ENCODE assay signal across 11 cellular contexts in the genomic region with DNA sequence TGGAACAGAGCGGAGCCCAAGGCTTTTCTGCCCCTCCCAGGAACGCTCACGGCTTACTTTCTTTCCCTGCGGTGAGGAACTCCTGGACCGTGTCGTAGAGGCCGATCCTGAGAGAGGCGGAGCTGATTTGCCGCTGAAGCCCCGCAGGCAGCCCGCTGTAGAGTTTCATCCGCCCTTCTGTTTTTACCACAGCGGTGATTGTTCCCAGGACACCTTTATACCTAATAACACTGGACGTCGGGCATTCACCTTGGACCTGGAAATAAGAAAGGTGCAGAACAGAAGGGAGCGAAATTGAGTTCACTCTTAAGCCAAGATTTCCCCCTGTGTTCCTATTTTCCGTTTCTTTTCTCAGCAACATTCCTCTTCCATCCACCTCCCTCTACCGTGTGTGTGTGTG. TPM values are rescaled to one million over a fixed set of nuclear protein-coding genes. Genes with fewer than 3 reads are reported as not detected.
DNase-seq lines count a peak whose midpoint lies in the region; ATAC-seq and TF ChIP-seq lines count a peak whose summit lies in the region.
"Had no signal": no experiment of that assay in that cellular context is flagged by ENCODE, and none has a peak within 500 bp of the region (broad histone marks: within the 10 kb centered on the region; RNA-seq: fewer than 3 reads in every experiment).

No MANE protein-coding gene starts in this region.

- no peak overlapping the region for H2AK5ac ChIP-seq in mesendoderm (ENCODE audit: low read length)

- POLR2A ChIA-PET in AG04450 (lab: Yijun Ruan, JAX): interaction anchor here (1.2 kb wide), 1 partner anchor 104 kb away, joined by 3 read pairs; no protein-coding TSS in a partner anchor
- POLR2A ChIA-PET in activated CD4-positive, alpha-beta T cell treated with anti-CD3 and anti-CD28 coated beads for 36 hours (lab: Charles Lee): no interaction called here

- DNase-seq in AG04450 (ENCODE audit: low read depth, low spot score) (no peak), endothelial cell (ENCODE audit: low spot score) (peak; percentile 44), mesendoderm (peak; percentile 41), activated gamma-delta T cell treated with Interleukin-2 at 50 U/mL for 16 hours (no peak), NK-92 (lab: John Stamatoyannopoulos, UW; ENCODE audit: unreplicated experiment) (no peak)
- no peak for DNase-seq in activated CD4-positive, alpha-beta T cell treated with anti-CD3 and anti-CD28 coated beads for 36 hours
- DNase-seq: activated naive CD4-positive, alpha-beta T cell treated with anti-CD3 and anti-CD28 coated beads, Interleukin-2, amount 10 ng/mL, durations not matched to agents 7 days and 5 days; KG1 had no signal

- peaks cover 3% of the 10 kb centered on the region for H3K4me1 ChIP-seq in mesendoderm (ENCODE audit: control insufficient read depth, low read depth, low read length)

- intact Hi-C loops in activated CD4-positive, alpha-beta T cell treated with anti-CD3 and anti-CD28 coated beads for 36 hours (cut with DNase I, micrococcal nuclease): no loop called here

- peak overlapping the region; percentile 84 for H3K27ac Mint-ChIP-seq in endothelial cell (ENCODE audit: unreplicated experiment)
- no peak overlapping the region for H3K27ac Mint-ChIP-seq in activated CD4-positive, alpha-beta T cell treated with anti-CD3 and anti-CD28 coated beads for 36 hours
- H3K27ac Mint-ChIP-seq: activated naive CD4-positive, alpha-beta T cell treated with anti-CD3 and anti-CD28 coated beads, Interleukin-2, amount 10 ng/mL, durations not matched to agents 7 days and 5 days had no signal

- no peaks in the 10 kb centered on the region for H3K9me3 Mint-ChIP-seq in endothelial cell (ENCODE audit: unreplicated experiment)
- peaks cover 12% of the 10 kb centered on the region for H3K9me3 Mint-ChIP-seq in activated CD4-positive, alpha-beta T cell treated with anti-CD3 and anti-CD28 coated beads for 36 hours (ENCODE audit: low read depth)
- H3K9me3 Mint-ChIP-seq: activated naive CD4-positive, alpha-beta T cell treated with anti-CD3 and anti-CD28 coated beads, Interleukin-2, amount 10 ng/mL, durations not matched to agents 7 days and 5 days had no signal

- peak overlapping the region; percentile 97 for H3K4me3 Mint-ChIP-seq in endothelial cell (ENCODE audit: unreplicated experiment)
- no peak overlapping the region for H3K4me3 Mint-ChIP-seq in activated CD4-positive, alpha-beta T cell treated with anti-CD3 and anti-CD28 coated beads for 36 hours
- H3K4me3 Mint-ChIP-seq: activated naive CD4-positive, alpha-beta T cell treated with anti-CD3 and anti-CD28 coated beads, Interleukin-2, amount 10 ng/mL, durations not matched to agents 7 days and 5 days had no signal

- H3K36me3 Mint-ChIP-seq in endothelial cell (ENCODE audit: low read depth, unreplicated experiment): peaks cover 3% of the 10 kb centered on the region
- H3K36me3 Mint-ChIP-seq in activated CD4-positive, alpha-beta T cell treated with anti-CD3 and anti-CD28 coated beads for 36 hours (ENCODE audit: low read depth): no peaks in the 10 kb centered on the region

- no peak overlapping the region for H3K18ac ChIP-seq in mesendoderm (ENCODE audit: low read length)

- H3K9me3 ChIP-seq in AG04450 (ENCODE audit: control insufficient read depth, insufficient read depth, low read length): peaks cover 7% of the 10 kb centered on the region

- H3K27me3 Mint-ChIP-seq in endothelial cell (ENCODE audit: unreplicated experiment): peaks cover 10% of the 10 kb centered on the region
- H3K27me3 Mint-ChIP-seq in activated CD4-positive, alpha-beta T cell treated with anti-CD3 and anti-CD28 coated beads for 36 hours: peaks cover 52% of the 10 kb centered on the region

- H3K27ac ChIP-seq in AG04450 (ENCODE audit: low read depth, low read length) (no peak overlapping the region), mesendoderm (ENCODE audit: low read depth, low read length) (no peak overlapping the region)

- no peaks in the 10 kb centered on the region for H3K79me1 ChIP-seq in mesendoderm (ENCODE audit: low read length)

- no peak overlapping the region for H3K4ac ChIP-seq in mesendoderm (ENCODE audit: low read depth, low read length)

- H3K36me3 ChIP-seq in mesendoderm (ENCODE audit: control insufficient read depth, insufficient read depth, low read length): no peaks in the 10 kb centered on the region

- H3K9ac ChIP-seq in mesendoderm (ENCODE audit: low read length): no peak overlapping the region

- peaks cover 69% of the 10 kb centered on the region for H3K27me3 ChIP-seq in AG04450 (ENCODE audit: control insufficient read depth, insufficient read depth, low read length)
- H3K27me3 ChIP-seq in mesendoderm (ENCODE audit: insufficient read depth, low read length, poor library complexity): peaks cover 29% of the 10 kb centered on the region

- no peak overlapping the region for H3K23ac ChIP-seq in mesendoderm (ENCODE audit: low read length)

- H2BK15ac ChIP-seq in mesendoderm (replicated peaks; ENCODE audit: low read depth): no peak overlapping the region

- no peaks in the 10 kb centered on the region for H3K79me2 ChIP-seq in mesendoderm (ENCODE audit: control insufficient read depth, insufficient read depth, low read length)

- CTCF ChIA-PET in AG04450 (lab: Charles Lee): no interaction called here
- CTCF ChIA-PET in activated CD4-positive, alpha-beta T cell treated with anti-CD3 and anti-CD28 coated beads for 36 hours (lab: Charles Lee): interaction anchor here (0.7 to 1.2 kb wide), 3 partner anchors 30 to 42 kb away, joined by 4 to 7 read pairs (median 4); no protein-coding TSS in a partner anchor

- H3K4me3 ChIP-seq in AG04450 (ENCODE audit: low read depth, low read length): peak overlapping the region; percentile 17; the same call in 1 of the 2 replicates
- H3K4me3 ChIP-seq in mesendoderm (ENCODE audit: low read length): no peak overlapping the region
- H3K4me3 ChIP-seq: lung had no signal

- no peak overlapping the region for H4K5ac ChIP-seq in mesendoderm (ENCODE audit: low read length)

- peak; percentile 58 for ATAC-seq in HG03432 (IDR thresholded peaks at IDR 0.05; ENCODE audit: unreplicated experiment)
- no peak for ATAC-seq in activated CD4-positive, alpha-beta T cell treated with anti-CD3 and anti-CD28 coated beads for 36 hours
- no peak for ATAC-seq in HG02884 (IDR thresholded peaks at IDR 0.05; ENCODE audit: unreplicated experiment)

- no peak overlapping the region for H2BK5ac ChIP-seq in mesendoderm (ENCODE audit: low read length)

- H3K4me1 Mint-ChIP-seq in endothelial cell (ENCODE audit: unreplicated experiment): peaks cover 20% of the 10 kb centered on the region
- peaks cover 19% of the 10 kb centered on the region for H3K4me1 Mint-ChIP-seq in activated CD4-positive, alpha-beta T cell treated with anti-CD3 and anti-CD28 coated beads for 36 hours

- H3K4me2 ChIP-seq in mesendoderm (ENCODE audit: low read length): no peak overlapping the region

- TF ChIP-seq CTCF in AG04450 (IDR thresholded peaks at IDR 0.05; ENCODE audit: low read depth, low read length): no peak
- TF ChIP-seq CTCF in endothelial cell (IDR thresholded peaks at IDR 0.05; ENCODE audit: unreplicated experiment): no peak

- no CpG with 5 or more reads among the region's 18 CpGs for WGBS in mesendoderm (ENCODE audit: extremely low coverage, insufficient coverage, low lambda C conversion rate)

- H4K8ac ChIP-seq in mesendoderm (ENCODE audit: low read depth, low read length): no peak overlapping the region

- H3K56ac ChIP-seq in mesendoderm (ENCODE audit: low read length): no peak overlapping the region

- no peak overlapping the region for H2BK120ac ChIP-seq in mesendoderm (ENCODE audit: low read depth, low read length)

RNA-seq across cellular contexts. Expression of gene UCP1, which starts 1.0 kb away (rescaled TPM):
- polyA plus RNA-seq in AG04450 (2011; rRNA removed): not detected in 2 replicates
- polyA minus RNA-seq in AG04450 (2011; rRNA and poly(A)+ RNA removed): not detected in 2 replicates
- total RNA-seq in endothelial cell (ENCODE audit: unreplicated experiment): 19.5 TPM
- polyA plus RNA-seq in mesendoderm (2013, experiment 1 of 2): 0.52 TPM
- 0.52 TPM for polyA plus RNA-seq in mesendoderm (2013, experiment 2 of 2)
- not detected for total RNA-seq in activated CD4-positive, alpha-beta T cell treated with anti-CD3 and anti-CD28 coated beads for 36 hours

RNA-seq across cellular contexts. Expression of gene ELMOD2, which starts 43.8 kb away (rescaled TPM):
- 22.2 and 29.4 TPM in 2 replicates for polyA plus RNA-seq in AG04450 (2011; rRNA removed)
- polyA minus RNA-seq in AG04450 (2011; rRNA and poly(A)+ RNA removed): 12.3 and 22.4 TPM in 2 replicates
- total RNA-seq in endothelial cell (ENCODE audit: unreplicated experiment): 31.7 TPM
- polyA plus RNA-seq in mesendoderm (2013, experiment 1 of 2): 15.3 TPM
- polyA plus RNA-seq in mesendoderm (2013, experiment 2 of 2): 14.5 TPM
- total RNA-seq in activated CD4-positive, alpha-beta T cell treated with anti-CD3 and anti-CD28 coated beads for 36 hours: 10 to 100 TPM; 13.2 to 14.3 TPM

Comparison
In these comparisons a context has a peak if more than half of its experiments do, and no peak if none do; other contexts are left out.
1. DNase-seq: peak in endothelial cell (single experiment) and mesendoderm (single experiment); none in AG04450 (single experiment), activated gamma-delta T cell treated with Interleukin-2 at 50 U/mL for 16 hours (single experiment), activated CD4-positive, alpha-beta T cell treated with anti-CD3 and anti-CD28 coated beads for 36 hours (single experiment) and NK-92 (single experiment).
2. RNA of gene UCP1, which starts 1.0 kb away (total RNA-seq): 19.5 TPM in endothelial cell (single experiment); not detected in activated CD4-positive, alpha-beta T cell treated with anti-CD3 and anti-CD28 coated beads for 36 hours; every median in the first group is over 10 times any median in the second.